Comparison of ENCODE assay signal across 21 cellular contexts in the genomic region with DNA sequence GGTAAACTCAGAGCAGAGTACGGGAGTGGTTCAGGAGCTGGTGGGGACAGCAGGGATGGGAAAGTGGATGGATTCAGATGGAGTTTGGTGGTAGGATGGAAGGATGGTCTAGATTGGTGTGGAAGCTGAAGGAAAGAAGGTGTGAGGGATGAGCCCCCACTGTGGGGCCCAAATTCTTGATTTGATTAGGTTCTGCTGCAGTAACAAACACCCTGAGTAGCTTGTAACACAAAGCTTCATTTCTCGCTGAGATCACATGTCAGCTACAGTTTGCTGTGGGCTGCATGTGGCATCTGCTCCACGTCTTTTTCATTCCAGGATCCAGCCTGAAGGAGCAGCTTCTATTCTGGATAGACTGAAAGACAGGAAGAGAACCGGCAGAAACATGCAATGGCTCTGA.
DNase-seq lines count a peak whose midpoint lies in the region; ATAC-seq, FAIRE-seq and TF ChIP-seq lines count a peak whose summit lies in the region.
"Had no signal": no experiment of that assay in that cellular context is flagged by ENCODE, and none has a peak within 500 bp of the region (broad histone marks: within the 10 kb centered on the region; RNA-seq: fewer than 3 reads in every experiment).

No MANE protein-coding gene starts in this region.

- H3K27me3 Mint-ChIP-seq in neural crest cell (ENCODE audit: low read depth) (no peaks in the 10 kb centered on the region), chondrocyte (ENCODE audit: low read depth) (no peaks in the 10 kb centered on the region)

- peaks cover 5% of the 10 kb centered on the region for H3K9me3 Mint-ChIP-seq in neural crest cell
- H3K9me3 Mint-ChIP-seq in chondrocyte (ENCODE audit: low read depth), result no peaks in the 10 kb centered on the region
- H3K9me3 Mint-ChIP-seq: CD8-positive, alpha-beta T cell had no signal

- H3K36me3 ChIP-seq in DND-41 (ENCODE audit: insufficient read depth, low read length) (no peaks in the 10 kb centered on the region), kidney (ENCODE audit: control insufficient read depth in 1 of 2, insufficient read depth in 2 of 2, low read length in 2 of 2) (no peaks in the 10 kb centered on the region), H7 (replicated peaks; ENCODE audit: control insufficient read depth, insufficient read depth, low read length) (no peaks in the 10 kb centered on the region)
- H3K36me3 ChIP-seq: BLaER1 had no signal

- H3K79me2 ChIP-seq in DND-41 (ENCODE audit: insufficient read depth, low read length), result no peaks in the 10 kb centered on the region

- TF ChIP-seq CTCF in DND-41 (IDR thresholded peaks at IDR 0.05; ENCODE audit: borderline replicate concordance, extremely low read depth, low read length, poor library complexity, severe bottlenecking) (no peak), neural crest cell (conservative IDR thresholded peaks at IDR 0.05) (no peak), kidney (IDR thresholded peaks at IDR 0.05; ENCODE audit: borderline replicate concordance, extremely low read depth, insufficient read depth) (no peak), chondrocyte (IDR thresholded peaks at IDR 0.05) (no peak)

- peak overlapping the region; percentile 7 for H3K27ac Mint-ChIP-seq in neural crest cell (ENCODE audit: unreplicated experiment)
- H3K27ac Mint-ChIP-seq in chondrocyte (ENCODE audit: unreplicated experiment), result no peak overlapping the region
- H3K27ac Mint-ChIP-seq: B cell; CD8-positive, alpha-beta T cell; H9 had no signal

- H3K9me3 ChIP-seq in DND-41 (ENCODE audit: insufficient read depth, low read length, severe bottlenecking) (no peaks in the 10 kb centered on the region), kidney (ENCODE audit: control insufficient read depth in 1 of 2, low read length in 2 of 2) (no peaks in the 10 kb centered on the region)
- H3K9me3 ChIP-seq: Caco-2 had no signal

- intact Hi-C loops in left ventricle myocardium superior (cut with micrococcal nuclease) (no loop called here), kidney (cut with DNase I) (no loop called here)

- H3K4me2 ChIP-seq in DND-41 (ENCODE audit: insufficient read depth, low read length), result no peak overlapping the region
- H3K4me2 ChIP-seq: BLaER1 had no signal

- H3K9ac ChIP-seq in DND-41 (ENCODE audit: low read depth, low read length) (peak overlapping the region; percentile 53; the same call in 1 of the 2 replicates), kidney (ENCODE audit: low read length in 2 of 2) (no peak overlapping the region)
- H3K9ac ChIP-seq: BLaER1, GM23248 had no signal

- no peak overlapping the region for H3K4me3 Mint-ChIP-seq in neural crest cell
- H3K4me3 Mint-ChIP-seq in chondrocyte (ENCODE audit: unreplicated experiment), result no peak overlapping the region
- H3K4me3 Mint-ChIP-seq: B cell; CD4-positive, CD25-positive, alpha-beta regulatory T cell; CD8-positive, alpha-beta T cell; H9 had no signal

- H3K4me3 ChIP-seq in DND-41 (ENCODE audit: low read depth in 1 of 2, low read length in 2 of 2) (no peak overlapping the region), kidney (ENCODE audit: low read length in 2 of 2) (no peak overlapping the region), H7 (ENCODE audit: insufficient read depth, low read depth, low read length) (no peak overlapping the region)
- H3K4me3 ChIP-seq: BLaER1, GM23248 had no signal

- no peaks in the 10 kb centered on the region for H3K27me3 ChIP-seq in DND-41 (ENCODE audit: insufficient read depth, low read length, poor library complexity)
- no peaks in the 10 kb centered on the region for H3K27me3 ChIP-seq in H7 (ENCODE audit: control insufficient read depth, insufficient read depth, low read length)
- H3K27me3 ChIP-seq: BLaER1 had no signal

- DNase-seq in DND-41, result peak; percentile 26
- DNase-seq in GM04503 (ENCODE audit: low read depth), result peak; percentile 11
- DNase-seq in foreskin melanocyte, result peak; percentile 10
- no peak for DNase-seq in neural crest cell (ENCODE audit: low read depth, low spot score)
- no peak for DNase-seq in left ventricle myocardium superior
- no peak for DNase-seq in kidney
- DNase-seq in chondrocyte (ENCODE audit: low spot score), result no peak
- DNase-seq in H7, result no peak
- DNase-seq: Caco-2; CD4-positive, CD25-positive, alpha-beta regulatory T cell; CD8-positive, alpha-beta T cell; DMS153; GF-D8; GM23248; H9 had no signal

- H3K36me3 Mint-ChIP-seq in neural crest cell (ENCODE audit: low read depth) (peaks cover 4% of the 10 kb centered on the region), chondrocyte (ENCODE audit: low read depth) (no peaks in the 10 kb centered on the region)
- H3K36me3 Mint-ChIP-seq: CD4-positive, CD25-positive, alpha-beta regulatory T cell; CD8-positive, alpha-beta T cell had no signal

- H3K4me1 ChIP-seq in DND-41 (ENCODE audit: insufficient read depth, low read length) (peaks cover 72% of the 10 kb centered on the region), kidney (ENCODE audit: control insufficient read depth in 1 of 2, insufficient read depth in 1 of 2, low read depth in 1 of 2, low read length in 2 of 2) (no peaks in the 10 kb centered on the region)

- H3K4me1 Mint-ChIP-seq in neural crest cell, result peaks cover 21% of the 10 kb centered on the region
- no peaks in the 10 kb centered on the region for H3K4me1 Mint-ChIP-seq in chondrocyte (ENCODE audit: low read depth)
- H3K4me1 Mint-ChIP-seq: B cell had no signal

- FAIRE-seq in kidney (lab: Jason Lieb, UNC), result no peak
- FAIRE-seq: GM12892, H1 had no signal

- peak overlapping the region; percentile 22; the same call in 1 of the 2 replicates for H2AFZ ChIP-seq in DND-41 (ENCODE audit: low read depth, low read length)
- H2AFZ ChIP-seq: GM23248 had no signal

- peak overlapping the region; percentile 99 for H3K27ac ChIP-seq in DND-41 (ENCODE audit: low read length)
- no peak overlapping the region for H3K27ac ChIP-seq in kidney (ENCODE audit: low read depth in 2 of 2, low read length in 2 of 2)
- H3K27ac ChIP-seq: BLaER1, C4-2B, GM23248 had no signal

- ATAC-seq in DND-41 (ENCODE audit: insufficient read depth, low read depth) (no peak), left ventricle myocardium superior (no peak)
- ATAC-seq: CD8-positive, alpha-beta T cell; HCT116 had no signal

- H4K20me1 ChIP-seq in DND-41 (ENCODE audit: insufficient read depth, low read length), result no peaks in the 10 kb centered on the region
- H4K20me1 ChIP-seq: BLaER1 had no signal

Comparison
In these comparisons a context has a peak if more than half of its experiments do, and no peak if none do; other contexts are left out.
1. DNase-seq: peak in DND-41 (single experiment), GM04503 (single experiment) and foreskin melanocyte (single experiment); none in neural crest cell (single experiment), left ventricle myocardium superior (single experiment), kidney (single experiment), chondrocyte (single experiment) and H7 (single experiment).